1 cellular context compared by ENCODE assay signal in the genomic region with DNA sequence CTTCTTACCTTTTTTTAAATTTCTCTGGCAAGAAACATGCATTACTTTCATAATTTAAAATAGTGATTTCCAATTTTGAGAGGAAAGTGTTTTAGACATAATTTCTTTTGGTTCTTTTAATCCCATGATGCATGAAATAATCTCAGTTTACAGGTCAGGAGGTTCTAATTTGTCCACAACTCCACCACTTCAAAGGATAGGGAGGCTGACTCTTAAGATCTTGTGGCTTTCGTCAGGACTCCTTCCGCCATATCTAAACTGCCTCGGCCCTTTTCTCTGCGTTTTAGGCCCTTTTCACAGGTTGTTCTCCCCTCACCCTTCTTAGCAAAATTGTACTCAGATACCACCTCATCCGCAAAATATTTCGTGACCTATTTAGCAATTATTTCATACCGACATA.
TF ChIP-seq lines count a peak whose summit lies in the region.

No MANE protein-coding gene starts in this region.

TF ChIP-seq in GM12878, 131 proteins besides CTCF, POLR2A, EP300 and RAD21:
- TF ChIP-seq TCF7 (IDR thresholded peaks at IDR 0.05; ENCODE audit: borderline replicate concordance) (0 out of 2 replicates have a peak, but pooled peaks have one; percentile 14), FOXM1 (IDR thresholded peaks at IDR 0.05; ENCODE audit: low read depth, low read length) (no peak), RUNX3 (IDR thresholded peaks at IDR 0.05; ENCODE audit: low read length) (peak; percentile 18; the same call in 1 of the 2 replicates)
TF ChIP-seq in GM12878: peak in this region for 2.
